In genomic region chr1:167947733-167948132, GRCh38 we compare ENCODE assay signal across 19 cellular contexts. TPM values are rescaled to one million over a fixed set of nuclear protein-coding genes. Genes with fewer than 3 reads are reported as not detected.
DNase-seq lines count a peak whose midpoint lies in the region; ATAC-seq, FAIRE-seq and TF ChIP-seq lines count a peak whose summit lies in the region.
"Had no signal": no experiment of that assay in that cellular context is flagged by ENCODE, and none has a peak within 500 bp of the region (broad histone marks: within the 10 kb centered on the region; RNA-seq: fewer than 3 reads in every experiment).

No MANE protein-coding gene starts in this region.

- peaks cover 20% of the 10 kb centered on the region for H3K9me3 Mint-ChIP-seq in progenitor cell of endocrine pancreas (ENCODE audit: low read depth)
- peaks cover 3% of the 10 kb centered on the region for H3K9me3 Mint-ChIP-seq in activated T-helper 2 cell treated with anti-CD3 and anti-CD28 coated beads, Interferon-gamma antibody, Interleukin-2, Interleukin-4, amounts not matched to agents 10 μg/mL and 5 μg/mL and 100 μg/mL, durations not matched to agents 14 hours and 24 hours and 36 hours

- peaks cover 4% of the 10 kb centered on the region for H3K36me3 Mint-ChIP-seq in T-helper 17 cell (ENCODE audit: low read depth)
- H3K36me3 Mint-ChIP-seq in progenitor cell of endocrine pancreas (ENCODE audit: insufficient read depth): peaks cover 27% of the 10 kb centered on the region
- peaks cover 52% of the 10 kb centered on the region for H3K36me3 Mint-ChIP-seq in activated T-helper 2 cell treated with anti-CD3 and anti-CD28 coated beads, Interferon-gamma antibody, Interleukin-2, Interleukin-4, amounts not matched to agents 10 μg/mL and 5 μg/mL and 100 μg/mL, durations not matched to agents 14 hours and 24 hours and 36 hours (ENCODE audit: low read depth)

- H3K4me1 Mint-ChIP-seq in T-helper 17 cell (peaks cover 43% of the 10 kb centered on the region), progenitor cell of endocrine pancreas (ENCODE audit: low read depth) (peaks cover 25% of the 10 kb centered on the region)
- peaks cover 26% of the 10 kb centered on the region for H3K4me1 Mint-ChIP-seq in activated T-helper 2 cell treated with anti-CD3 and anti-CD28 coated beads, Interferon-gamma antibody, Interleukin-2, Interleukin-4, amounts not matched to agents 10 μg/mL and 5 μg/mL and 100 μg/mL, durations not matched to agents 14 hours and 24 hours and 36 hours (ENCODE audit: low read depth)

- FAIRE-seq in D721Med (lab: Jason Lieb, UNC): peak; percentile 80
- FAIRE-seq: G401.6, HTR-8/SVneo, RCC 7860 had no signal

- TF ChIP-seq CTCF in D721Med (IDR thresholded peaks at IDR 0.05; ENCODE audit: insufficient read depth, missing control alignments) (no peak), progenitor cell of endocrine pancreas (IDR thresholded peaks at IDR 0.05; ENCODE audit: unreplicated experiment) (no peak)

- H3K27ac Mint-ChIP-seq in T-helper 17 cell: peak overlapping the region; percentile 51
- H3K27ac Mint-ChIP-seq in progenitor cell of endocrine pancreas: peak overlapping the region; percentile 27
- no peak overlapping the region for H3K27ac Mint-ChIP-seq in activated T-helper 2 cell treated with anti-CD3 and anti-CD28 coated beads, Interferon-gamma antibody, Interleukin-2, Interleukin-4, amounts not matched to agents 10 μg/mL and 5 μg/mL and 100 μg/mL, durations not matched to agents 14 hours and 24 hours and 36 hours

- H3K27me3 Mint-ChIP-seq in T-helper 17 cell (no peaks in the 10 kb centered on the region), progenitor cell of endocrine pancreas (no peaks in the 10 kb centered on the region)
- H3K27me3 Mint-ChIP-seq in activated T-helper 2 cell treated with anti-CD3 and anti-CD28 coated beads, Interferon-gamma antibody, Interleukin-2, Interleukin-4, amounts not matched to agents 10 μg/mL and 5 μg/mL and 100 μg/mL, durations not matched to agents 14 hours and 24 hours and 36 hours (ENCODE audit: low read depth): no peaks in the 10 kb centered on the region

- intact Hi-C loops in activated T-helper 2 cell treated with anti-CD3 and anti-CD28 coated beads, Interferon-gamma antibody, Interleukin-2, Interleukin-4, amounts not matched to agents 10 μg/mL and 5 μg/mL and 100 μg/mL, durations not matched to agents 14 hours and 24 hours and 36 hours (cut with micrococcal nuclease): no loop called here

- DNase-seq in D721Med (ENCODE audit: insufficient read length, low spot score) (no peak), T-helper 17 cell (no peak), left lobe of liver (ENCODE audit: low spot score) (no peak), progenitor cell of endocrine pancreas (ENCODE audit: low spot score, unreplicated experiment) (no peak), A172 (ENCODE audit: low spot score) (no peak)
- no peak for DNase-seq in activated T-helper 2 cell treated with anti-CD3 and anti-CD28 coated beads, Interferon-gamma antibody, Interleukin-2, Interleukin-4, amounts not matched to agents 10 μg/mL and 5 μg/mL and 100 μg/mL, durations not matched to agents 14 hours and 24 hours and 36 hours (ENCODE audit: low spot score)
- no peak for DNase-seq in activated effector memory CD4-positive, alpha-beta T cell treated with anti-CD3 and anti-CD28 coated beads, Interleukin-2, amount 50 U/mL, for 16 hours
- DNase-seq: C1 segment of cervical spinal cord, DMS 273 treated with DMSO at 0.1 percent for 48 hours, NCI-H1694 treated with DMSO at 0.1 percent for 48 hours, NCI-H2107, NCI-H510A treated with DMSO at 0.1 percent for 48 hours, NCI-H774, Right ventricle myocardium superior had no signal

- H3K4me3 Mint-ChIP-seq in T-helper 17 cell (no peak overlapping the region), progenitor cell of endocrine pancreas (ENCODE audit: low read depth) (peak overlapping the region; percentile 10)
- no peak overlapping the region for H3K4me3 Mint-ChIP-seq in activated T-helper 2 cell treated with anti-CD3 and anti-CD28 coated beads, Interferon-gamma antibody, Interleukin-2, Interleukin-4, amounts not matched to agents 10 μg/mL and 5 μg/mL and 100 μg/mL, durations not matched to agents 14 hours and 24 hours and 36 hours (ENCODE audit: low read depth)

- H3K9me3 ChIP-seq in T-helper 17 cell (ENCODE audit: control insufficient read depth, low read length, poor library complexity, severe bottlenecking): no peaks in the 10 kb centered on the region

- ATAC-seq in T-helper 17 cell: no peak
- ATAC-seq in left lobe of liver: peak; percentile 62
- ATAC-seq: HCT116, SK-N-SH treated with all-trans-retinoic acid at 6 μM for 48 hours had no signal

RNA-seq across cellular contexts. Expression of gene MPC2, which starts 10.9 kb away (rescaled TPM):
- total RNA-seq in T-helper 17 cell: 10 to 100 TPM; 42.3 to 42.8 TPM
- total RNA-seq in left lobe of liver: 158 TPM
- 81.3 and 90.2 TPM in 2 replicates for total RNA-seq in progenitor cell of endocrine pancreas
- 45.6 and 48.7 TPM in 2 replicates for total RNA-seq in activated T-helper 2 cell treated with anti-CD3 and anti-CD28 coated beads, Interferon-gamma antibody, Interleukin-2, Interleukin-4, amounts not matched to agents 10 μg/mL and 5 μg/mL and 100 μg/mL, durations not matched to agents 14 hours and 24 hours and 36 hours
- 112 and 161 TPM in 2 replicates for total RNA-seq in A172 (2014; rRNA removed; shearing (Covaris generic))

RNA-seq across cellular contexts. Expression of gene DCAF6, which starts 11.2 kb away (rescaled TPM):
- total RNA-seq in T-helper 17 cell (10 to 100 TPM; 24.1 to 26.9 TPM), left lobe of liver (49.0 TPM), progenitor cell of endocrine pancreas (42.7 and 45.7 TPM in 2 replicates)
- total RNA-seq in activated T-helper 2 cell treated with anti-CD3 and anti-CD28 coated beads, Interferon-gamma antibody, Interleukin-2, Interleukin-4, amounts not matched to agents 10 μg/mL and 5 μg/mL and 100 μg/mL, durations not matched to agents 14 hours and 24 hours and 36 hours: 29.6 and 33.1 TPM in 2 replicates
- 79.9 and 84.1 TPM in 2 replicates for total RNA-seq in A172 (2014; rRNA removed; shearing (Covaris generic))

RNA-seq across cellular contexts. Expression of gene ADCY10, which starts 33.8 kb away (rescaled TPM):
- total RNA-seq in T-helper 17 cell (1 to 10 TPM in 1 of 2 donors, under 1 TPM in 1; 0.99 to 1.4 TPM), left lobe of liver (5.5 TPM), progenitor cell of endocrine pancreas (0.55 and 0.60 TPM in 2 replicates)
- 0.07 and 0.09 TPM in 2 replicates for total RNA-seq in activated T-helper 2 cell treated with anti-CD3 and anti-CD28 coated beads, Interferon-gamma antibody, Interleukin-2, Interleukin-4, amounts not matched to agents 10 μg/mL and 5 μg/mL and 100 μg/mL, durations not matched to agents 14 hours and 24 hours and 36 hours
- total RNA-seq in A172 (2014; rRNA removed; shearing (Covaris generic)): not detected in 2 replicates
